9 cellular contexts compared by ENCODE assay signal in the genomic region with DNA sequence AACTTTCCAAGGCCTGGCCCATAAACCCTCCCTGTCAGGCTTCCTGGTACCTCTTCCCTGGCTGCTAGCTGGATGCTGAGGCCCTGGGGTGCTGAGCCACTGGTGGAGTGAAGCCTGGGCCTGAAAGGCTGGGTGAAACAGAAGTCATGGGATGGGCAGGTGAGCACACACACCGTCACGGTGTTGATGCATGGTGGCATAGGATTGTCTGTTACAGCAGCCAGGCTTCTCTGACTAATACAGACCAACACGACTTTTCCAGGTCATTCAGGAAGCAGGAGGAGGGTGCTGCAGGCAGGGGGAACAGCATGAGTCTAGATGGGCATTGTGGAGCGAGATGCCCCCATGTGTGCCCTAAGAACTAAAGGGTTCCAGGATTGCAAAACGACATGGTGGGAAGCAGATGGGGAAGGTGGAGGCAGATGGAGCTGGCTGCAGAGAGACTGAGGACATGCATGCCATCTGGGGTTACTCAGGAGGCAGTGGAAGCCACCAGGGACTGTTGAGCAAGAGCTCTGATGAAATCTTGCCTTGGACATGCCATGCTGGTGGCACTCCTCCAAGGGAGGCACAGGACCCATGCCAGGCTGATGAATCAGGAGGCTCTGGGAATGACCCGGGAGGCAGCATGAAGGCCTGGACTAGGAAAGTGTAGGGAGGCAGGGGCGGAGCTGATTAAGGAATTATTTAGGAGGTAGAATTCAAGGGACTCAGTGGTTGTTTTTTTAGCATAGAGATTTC.
A peak's percentile ranks its signal among the peaks of the same experiment; 100 is the strongest.
DNase-seq lines count a peak whose midpoint lies in the region; ATAC-seq and TF ChIP-seq lines count a peak whose summit lies in the region.
"Had no signal": no experiment of that assay in that cellular context is flagged by ENCODE, and none has a peak within 500 bp of the region (broad histone marks: within the 10 kb centered on the region; RNA-seq: fewer than 3 reads in every experiment).

No MANE protein-coding gene starts in this region.

- TF ChIP-seq CTCF in AG09319 (IDR thresholded peaks at IDR 0.05; ENCODE audit: low read depth, low read length) = no peak
- no peak for TF ChIP-seq CTCF in LNCaP clone FGC (IDR thresholded peaks at IDR 0.05; ENCODE audit: control insufficient read depth, extremely low read depth, insufficient read depth)

- ATAC-seq in left lobe of liver (peak; percentile 75), HG03175 (IDR thresholded peaks at IDR 0.05; ENCODE audit: unreplicated experiment) (no peak), GM21825 (IDR thresholded peaks at IDR 0.05; ENCODE audit: unreplicated experiment) (no peak)

- DNase-seq in AG09319 (ENCODE audit: extremely low read depth, low read depth) = peak; percentile 11
- DNase-seq in LNCaP clone FGC (ENCODE audit: low read depth) = peak; percentile 2
- DNase-seq in amniotic epithelial cell (ENCODE audit: low read depth) = peak; percentile 3
- peak; percentile 61 for DNase-seq in left lobe of liver (ENCODE audit: low spot score)
- no peak for DNase-seq in inferior parietal cortex (ENCODE audit: extremely low spot score)
- no peak for DNase-seq in activated T-cell treated with anti-CD3 and anti-CD28 coated beads for 4 hours
- DNase-seq: effector CD4-positive, alpha-beta T cell had no signal

- no peak overlapping the region for H3K4me3 ChIP-seq in LNCaP clone FGC (ENCODE audit: low read depth, low read length)

Comparison
In these comparisons a context has a peak if more than half of its experiments do, and no peak if none do; other contexts are left out.
1. DNase-seq: peak in AG09319 (single experiment), LNCaP clone FGC (single experiment), amniotic epithelial cell (single experiment) and left lobe of liver (single experiment); none in inferior parietal cortex (single experiment) and activated T-cell treated with anti-CD3 and anti-CD28 coated beads for 4 hours (single experiment).